8 cellular contexts compared by ENCODE assay signal in the genomic region with DNA sequence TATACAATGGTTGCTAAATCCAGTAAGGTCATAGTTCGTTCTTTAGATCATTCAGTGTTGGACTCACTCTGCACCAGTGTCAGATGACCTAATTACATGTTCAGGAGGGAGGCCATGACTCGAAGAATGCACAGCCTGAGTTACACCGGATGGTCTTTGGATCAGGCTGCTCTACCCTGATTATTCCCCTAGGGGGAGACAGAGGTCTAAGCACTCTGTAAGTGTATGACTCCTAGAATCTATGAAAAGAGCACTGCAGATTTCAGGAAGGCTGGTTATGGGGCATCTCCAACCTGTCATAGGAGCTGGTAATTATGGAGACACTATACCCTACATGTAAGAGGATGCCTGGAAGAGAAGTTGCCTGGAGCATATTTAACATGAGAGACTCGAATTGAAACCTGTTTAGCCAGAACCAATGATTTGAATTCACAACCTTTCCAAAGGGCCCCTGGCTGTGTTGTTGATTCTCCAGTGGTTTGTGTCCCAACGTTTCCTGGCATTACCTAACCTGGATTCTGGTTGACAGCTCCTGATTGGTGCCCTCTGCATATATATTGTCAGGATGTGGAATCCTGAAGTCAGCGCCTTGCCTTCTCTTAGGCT. TPM values are rescaled to one million over a fixed set of nuclear protein-coding genes. Genes with fewer than 3 reads are reported as not detected.
DNase-seq lines count a peak whose midpoint lies in the region; ATAC-seq and TF ChIP-seq lines count a peak whose summit lies in the region.
"Had no signal": no experiment of that assay in that cellular context is flagged by ENCODE, and none has a peak within 500 bp of the region (broad histone marks: within the 10 kb centered on the region; RNA-seq: fewer than 3 reads in every experiment).

Gene MUCL1 (plus strand): TSS at position 584 of the 606 bp plus-strand sequence. CDS start 67 bp downstream, outside the sequence.

- H3K36me3 ChIP-seq in adrenal gland (replicated peaks in 1 of 2): no peaks in the 10 kb centered on the region

- no peak within 1 kb of the TSS for H3K27ac ChIP-seq in adrenal gland

- no peaks in the 10 kb centered on the region for H3K9me3 Mint-ChIP-seq in immature natural killer cell

- peak; percentile 53 to 80 (median 62) for TF ChIP-seq CTCF in adrenal gland (IDR thresholded peaks at IDR 0.05)

- DNase-seq in NCI-H1436 treated with DMSO at 0.1 percent for 48 hours (lab: John Stamatoyannopoulos, UW): peak; percentile 25
- DNase-seq in T follicular helper cell (ENCODE audit: low read depth): peak; percentile 54
- DNase-seq in adrenal gland: peak; percentile 47 to 79 (median 60)
- DNase-seq in immature natural killer cell: peak; percentile 68 to 70 (median 70)
- DNase-seq in stimulated activated CD4-positive, alpha-beta T cell treated with anti-CD3 and anti-CD28 coated beads, Interleukin-4, amount 100 ng/mL, for 1 hour: peak; percentile 49

- H3K36me3 Mint-ChIP-seq in immature natural killer cell: no peaks in the 10 kb centered on the region

- TF ChIP-seq POLR2A in adrenal gland (IDR thresholded peaks at IDR 0.05): no peak

- no peaks in the 10 kb centered on the region for H3K27me3 Mint-ChIP-seq in immature natural killer cell (ENCODE audit: low read depth in 3 of 3)

- H3K9me3 ChIP-seq in adrenal gland (replicated peaks in 1 of 3): no peaks in the 10 kb centered on the region

- intact Hi-C loops in adrenal gland (cut with DNase I): loop anchor here (10.0 kb wide), 1 partner anchor 101 kb away; no protein-coding TSS in a partner anchor

- no peaks in the 10 kb centered on the region for H3K4me1 ChIP-seq in adrenal gland (replicated peaks in 1 of 2)

- 32 to 37% (median 34%) methylated on average over 6 of the region's 6 CpGs for WGBS in adrenal gland, 4 donors

- ATAC-seq in GM18508 (IDR thresholded peaks at IDR 0.05; ENCODE audit: insufficient read depth, unreplicated experiment): peak; percentile 75
- ATAC-seq in HG02870 (IDR thresholded peaks at IDR 0.05; ENCODE audit: unreplicated experiment): peak; percentile 92

- no peak within 1 kb of the TSS for H3K4me3 ChIP-seq in adrenal gland

- peaks cover 3 to 12% of the 10 kb centered on the region in 2 donors for H3K4me1 Mint-ChIP-seq in immature natural killer cell

- no peaks in the 10 kb centered on the region for H3K27me3 ChIP-seq in adrenal gland

- no peak within 1 kb of the TSS for H3K4me3 Mint-ChIP-seq in immature natural killer cell

- H3K27ac Mint-ChIP-seq in immature natural killer cell: peak within 1 kb of the TSS in 1 of 6 donors; percentile 61

RNA-seq across cellular contexts. Expression of gene MUCL1, which starts in this region (rescaled TPM):
- total RNA-seq in adrenal gland: under 1 TPM in 2 of 8 donors, not detected in 6; 0.83 to 0.88 TPM
- polyA plus RNA-seq in adrenal gland (not detected), immature natural killer cell (under 1 TPM in 1 of 3 donors, not detected in 2; 0.69 TPM)
- total RNA-seq: temporal lobe had no signal

Comparison
In these comparisons a context has a peak if more than half of its experiments do, and no peak if none do; other contexts are left out.
1. Peak in DNase-seq in adrenal gland; RNA of the gene not detected or under 1 TPM.
2. Peak in DNase-seq in immature natural killer cell; RNA of the gene not detected or under 1 TPM.